10 cellular contexts compared by ENCODE assay signal in genomic region chr15:55255714-55256113, GRCh38. TPM values are rescaled to one million over a fixed set of nuclear protein-coding genes. Genes with fewer than 3 reads are reported as not detected.
A peak's percentile ranks its signal among the peaks of the same experiment; 100 is the strongest.
DNase-seq lines count a peak whose midpoint lies in the region; ATAC-seq and TF ChIP-seq lines count a peak whose summit lies in the region.
"Had no signal": no experiment of that assay in that cellular context is flagged by ENCODE, and none has a peak within 500 bp of the region (broad histone marks: within the 10 kb centered on the region; RNA-seq: fewer than 3 reads in every experiment).

No MANE protein-coding gene starts in this region.

- no peak overlapping the region for H3K27ac ChIP-seq in DND-41 (ENCODE audit: low read length)
- H3K27ac ChIP-seq in Karpas-422 (ENCODE audit: low read length) = no peak overlapping the region
- H3K27ac ChIP-seq in SJCRH30 = no peak overlapping the region

- H4K20me1 ChIP-seq in DND-41 (ENCODE audit: insufficient read depth, low read length) (no peaks in the 10 kb centered on the region), Karpas-422 (ENCODE audit: insufficient read depth, low read depth, low read length) (no peaks in the 10 kb centered on the region)

- H3K4me1 ChIP-seq in DND-41 (ENCODE audit: insufficient read depth, low read length) (no peaks in the 10 kb centered on the region), Karpas-422 (ENCODE audit: low read length) (peaks cover 6% of the 10 kb centered on the region), SJCRH30 (peaks cover 15% of the 10 kb centered on the region)

- ATAC-seq in DND-41 (ENCODE audit: insufficient read depth, low read depth) = peak; percentile 56; the same call in 1 of the 3 replicates
- ATAC-seq in GM19351 (IDR thresholded peaks at IDR 0.05; ENCODE audit: unreplicated experiment) = peak; percentile 43
- peak; percentile 53 for ATAC-seq in left lobe of liver
- ATAC-seq in esophagus mucosa = no peak

- H3K9ac ChIP-seq in DND-41 (ENCODE audit: low read depth, low read length) (no peak overlapping the region), Karpas-422 (ENCODE audit: low read length) (no peak overlapping the region)

- H2AFZ ChIP-seq in DND-41 (ENCODE audit: low read depth, low read length) (no peak overlapping the region), Karpas-422 (ENCODE audit: low read length) (no peak overlapping the region)

- no peaks in the 10 kb centered on the region for H3K27me3 ChIP-seq in DND-41 (ENCODE audit: insufficient read depth, low read length, poor library complexity)
- no peaks in the 10 kb centered on the region for H3K27me3 ChIP-seq in Karpas-422 (ENCODE audit: low read length)
- H3K27me3 ChIP-seq in SJCRH30 = no peaks in the 10 kb centered on the region

- no peak overlapping the region for H3K4me2 ChIP-seq in DND-41 (ENCODE audit: insufficient read depth, low read length)
- H3K4me2 ChIP-seq in Karpas-422 (ENCODE audit: low read depth, low read length, poor library complexity, severe bottlenecking) = no peak overlapping the region

- H3K9me2 ChIP-seq in Karpas-422 (replicated peaks; ENCODE audit: insufficient read depth, low read length) = no peaks in the 10 kb centered on the region

- no peaks in the 10 kb centered on the region for H3K9me3 ChIP-seq in DND-41 (ENCODE audit: insufficient read depth, low read length, severe bottlenecking)
- no peaks in the 10 kb centered on the region for H3K9me3 ChIP-seq in Karpas-422 (ENCODE audit: low read length)
- no peaks in the 10 kb centered on the region for H3K9me3 ChIP-seq in SJCRH30 (replicated peaks)

- H3K36me3 ChIP-seq in DND-41 (ENCODE audit: insufficient read depth, low read length) (no peaks in the 10 kb centered on the region), Karpas-422 (ENCODE audit: insufficient read depth, low read length) (no peaks in the 10 kb centered on the region), SJCRH30 (no peaks in the 10 kb centered on the region)

- no peaks in the 10 kb centered on the region for H3K79me2 ChIP-seq in DND-41 (ENCODE audit: insufficient read depth, low read length)
- no peaks in the 10 kb centered on the region for H3K79me2 ChIP-seq in Karpas-422 (ENCODE audit: low read length)

- no peak for TF ChIP-seq CTCF in DND-41 (IDR thresholded peaks at IDR 0.05; ENCODE audit: borderline replicate concordance, extremely low read depth, low read length, poor library complexity, severe bottlenecking)

- peak; percentile 6 for DNase-seq in DND-41
- no peak for DNase-seq in Karpas-422
- no peak for DNase-seq in left lobe of liver (ENCODE audit: low spot score)
- DNase-seq in hepatic stellate cell (ENCODE audit: low spot score) = no peak
- no peak for DNase-seq in HuH-7.5 (ENCODE audit: low spot score)
- no peak for DNase-seq in SJCRH30
- DNase-seq: GDM1, NCI-H345 had no signal

- H3K4me3 ChIP-seq in DND-41 (ENCODE audit: low read depth in 1 of 2, low read length in 2 of 2) = no peak overlapping the region
- peak overlapping the region; percentile 7; the same call in 1 of the 2 replicates for H3K4me3 ChIP-seq in Karpas-422 (ENCODE audit: low read length)
- no peak overlapping the region for H3K4me3 ChIP-seq in SJCRH30

RNA-seq across cellular contexts. Expression of gene RAB27A, which starts 33.9 kb away (rescaled TPM):
- total RNA-seq in Karpas-422 (2014; rRNA removed; shearing (Covaris generic); ENCODE audit: low replicate concordance) = 1.3 and 4.7 TPM in 2 replicates
- total RNA-seq in left lobe of liver = 16.7 TPM
- total RNA-seq in esophagus mucosa = 12.6 TPM
- total RNA-seq in SJCRH30 (2014; rRNA removed; shearing (Covaris generic)) = 7.0 and 12.2 TPM in 2 replicates

RNA-seq across cellular contexts. Expression of gene RSL24D1, which starts 59.0 kb away (rescaled TPM):
- 123 and 235 TPM in 2 replicates for total RNA-seq in Karpas-422 (2014; rRNA removed; shearing (Covaris generic); ENCODE audit: low replicate concordance)
- 14.2 TPM for total RNA-seq in left lobe of liver
- 47.7 TPM for total RNA-seq in esophagus mucosa
- 134 and 140 TPM in 2 replicates for total RNA-seq in SJCRH30 (2014; rRNA removed; shearing (Covaris generic))
